18 cellular contexts compared by ENCODE assay signal in the genomic region with DNA sequence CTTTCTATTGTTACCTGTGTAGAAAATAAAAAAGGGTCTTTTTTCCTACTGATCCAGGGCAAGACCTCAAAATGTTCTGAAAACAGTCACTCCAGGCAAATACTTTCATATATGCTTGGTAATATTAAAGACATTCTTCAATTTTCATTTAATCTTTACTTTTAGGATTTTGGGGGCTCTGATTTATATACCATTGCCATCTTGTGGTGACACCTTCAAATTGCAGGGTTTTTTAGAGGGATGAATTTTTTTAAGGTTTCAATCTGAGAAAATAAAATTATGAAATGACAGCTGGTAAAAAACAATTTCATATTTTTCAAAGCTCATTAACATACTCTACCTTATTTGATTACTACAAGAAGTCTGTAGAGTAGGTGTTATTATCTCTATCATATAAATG. TPM values are rescaled to one million over a fixed set of nuclear protein-coding genes. Genes with fewer than 3 reads are reported as not detected.
DNase-seq lines count a peak whose midpoint lies in the region; ATAC-seq, FAIRE-seq and TF ChIP-seq lines count a peak whose summit lies in the region.
"Had no signal": no experiment of that assay in that cellular context is flagged by ENCODE, and none has a peak within 500 bp of the region (broad histone marks: within the 10 kb centered on the region; RNA-seq: fewer than 3 reads in every experiment).

No MANE protein-coding gene starts in this region.

- no peaks in the 10 kb centered on the region for H3K36me3 ChIP-seq in kidney epithelial cell (ENCODE audit: control insufficient read depth, insufficient read depth, low read length)
- H3K36me3 ChIP-seq: gastroesophageal sphincter had no signal

- no peak overlapping the region for H3K27ac Mint-ChIP-seq in activated naive CD4-positive, alpha-beta T cell treated with anti-CD3 and anti-CD28 coated beads for 36 hours
- H3K27ac Mint-ChIP-seq in mesothelial cell of epicardium, result no peak overlapping the region
- no peak overlapping the region for H3K27ac Mint-ChIP-seq in stimulated activated naive CD8-positive, alpha-beta T cell treated with anti-CD3 and anti-CD28 coated beads, Interleukin-15, amount 100 ng/mL, for 72 hours
- H3K27ac Mint-ChIP-seq: B cell had no signal

- no peak for FAIRE-seq in D721Med (lab: Jason Lieb, UNC)
- FAIRE-seq: TTC549 had no signal

- intact Hi-C loops in activated naive CD4-positive, alpha-beta T cell treated with anti-CD3 and anti-CD28 coated beads for 36 hours (cut with micrococcal nuclease), result no loop called here

- H3K27me3 Mint-ChIP-seq in activated naive CD4-positive, alpha-beta T cell treated with anti-CD3 and anti-CD28 coated beads for 36 hours (ENCODE audit: low read depth), result peaks cover 4% of the 10 kb centered on the region
- H3K27me3 Mint-ChIP-seq in mesothelial cell of epicardium (ENCODE audit: low read depth), result no peaks in the 10 kb centered on the region
- H3K27me3 Mint-ChIP-seq in stimulated activated naive CD8-positive, alpha-beta T cell treated with anti-CD3 and anti-CD28 coated beads, Interleukin-15, amount 100 ng/mL, for 72 hours, result no peaks in the 10 kb centered on the region

- no peaks in the 10 kb centered on the region for H3K4me1 Mint-ChIP-seq in activated naive CD4-positive, alpha-beta T cell treated with anti-CD3 and anti-CD28 coated beads for 36 hours (ENCODE audit: low read depth)
- H3K4me1 Mint-ChIP-seq in mesothelial cell of epicardium, result no peaks in the 10 kb centered on the region
- no peaks in the 10 kb centered on the region for H3K4me1 Mint-ChIP-seq in stimulated activated naive CD8-positive, alpha-beta T cell treated with anti-CD3 and anti-CD28 coated beads, Interleukin-15, amount 100 ng/mL, for 72 hours
- H3K4me1 Mint-ChIP-seq: B cell had no signal

- peaks cover 9% of the 10 kb centered on the region for H3K9me3 Mint-ChIP-seq in activated naive CD4-positive, alpha-beta T cell treated with anti-CD3 and anti-CD28 coated beads for 36 hours
- peaks cover 11% of the 10 kb centered on the region for H3K9me3 Mint-ChIP-seq in mesothelial cell of epicardium
- H3K9me3 Mint-ChIP-seq in stimulated activated naive CD8-positive, alpha-beta T cell treated with anti-CD3 and anti-CD28 coated beads, Interleukin-15, amount 100 ng/mL, for 72 hours, result peaks cover 4 to 16% of the 10 kb centered on the region in 2 donors

- CTCF ChIA-PET in activated naive CD4-positive, alpha-beta T cell treated with anti-CD3 and anti-CD28 coated beads for 36 hours (lab: Charles Lee), result interaction anchor here (0.6 kb wide), 1 partner anchor 576 kb away, joined by 3 read pairs; no protein-coding TSS in a partner anchor

- DNase-seq in D721Med (ENCODE audit: insufficient read length, low spot score) (no peak), kidney epithelial cell (ENCODE audit: low read depth) (no peak), mesothelial cell of epicardium (ENCODE audit: low spot score in 2 of 2, unreplicated experiment in 2 of 2) (no peak)
- no peak for DNase-seq in activated naive CD4-positive, alpha-beta T cell treated with anti-CD3 and anti-CD28 coated beads for 36 hours
- DNase-seq in stimulated activated naive CD8-positive, alpha-beta T cell treated with anti-CD3 and anti-CD28 coated beads, Interleukin-15, amount 100 ng/mL, for 72 hours, result no peak
- no peak for DNase-seq in activated CD4-positive, alpha-beta T cell treated with anti-CD3 and anti-CD28 coated beads for 48 hours
- DNase-seq: activated CD8-positive, alpha-beta memory T cell treated with anti-CD3 and anti-CD28 coated beads for 24 hours; activated effector memory CD4-positive, alpha-beta T cell treated with anti-CD3 and anti-CD28 coated beads, Interleukin-2, amount 50 U/mL, for 16 hours; effector CD4-positive, alpha-beta T cell; EL; islet precursor cell; NCI-H524; SIG-M5 had no signal

- no peaks in the 10 kb centered on the region for H3K27me3 ChIP-seq in kidney epithelial cell (ENCODE audit: control insufficient read depth, insufficient read depth, low read length)
- H3K27me3 ChIP-seq: gastroesophageal sphincter had no signal

- TF ChIP-seq EP300 in Ishikawa (IDR thresholded peaks at IDR 0.05; ENCODE audit: borderline replicate concordance), result no peak

- no peak overlapping the region for H3K4me3 Mint-ChIP-seq in activated naive CD4-positive, alpha-beta T cell treated with anti-CD3 and anti-CD28 coated beads for 36 hours
- no peak overlapping the region for H3K4me3 Mint-ChIP-seq in mesothelial cell of epicardium
- no peak overlapping the region for H3K4me3 Mint-ChIP-seq in stimulated activated naive CD8-positive, alpha-beta T cell treated with anti-CD3 and anti-CD28 coated beads, Interleukin-15, amount 100 ng/mL, for 72 hours
- H3K4me3 Mint-ChIP-seq: B cell had no signal

- TF ChIP-seq CTCF in D721Med (IDR thresholded peaks at IDR 0.05; ENCODE audit: insufficient read depth, missing control alignments) (peak; percentile 5), VCaP (conservative IDR thresholded peaks at IDR 0.05) (peak; percentile 57), kidney epithelial cell (IDR thresholded peaks at IDR 0.05; ENCODE audit: insufficient read depth, low read length, poor library complexity, severe bottlenecking) (peak; percentile 18), mesothelial cell of epicardium (IDR thresholded peaks at IDR 0.05; ENCODE audit: unreplicated experiment) (no peak)

- ATAC-seq in stimulated activated naive CD8-positive, alpha-beta T cell treated with anti-CD3 and anti-CD28 coated beads, Interleukin-15, amount 100 ng/mL, for 72 hours, result no peak
- ATAC-seq: gastroesophageal sphincter had no signal

- TF ChIP-seq RAD21 in Ishikawa (IDR thresholded peaks at IDR 0.05; ENCODE audit: low read depth), result peak; percentile 44

- H3K4me3 ChIP-seq in kidney epithelial cell (ENCODE audit: low read depth, low read length), result no peak overlapping the region
- H3K4me3 ChIP-seq: gastroesophageal sphincter had no signal

- no peak overlapping the region for H3K27ac ChIP-seq in VCaP
- H3K27ac ChIP-seq: gastroesophageal sphincter had no signal

- no peaks in the 10 kb centered on the region for H3K36me3 Mint-ChIP-seq in activated naive CD4-positive, alpha-beta T cell treated with anti-CD3 and anti-CD28 coated beads for 36 hours (ENCODE audit: low read depth)
- peaks cover 2% of the 10 kb centered on the region for H3K36me3 Mint-ChIP-seq in mesothelial cell of epicardium

TF ChIP-seq in Ishikawa, 13 proteins besides CTCF, POLR2A, EP300 and RAD21:
- TF ChIP-seq CREB1 (IDR thresholded peaks at IDR 0.05; ENCODE audit: low read depth) (no peak), CEBPB (IDR thresholded peaks at IDR 0.05) (no peak), EGR1 (IDR thresholded peaks at IDR 0.05) (no peak), NFIC (IDR thresholded peaks at IDR 0.05) (no peak), FOXM1 (IDR thresholded peaks at IDR 0.05; ENCODE audit: borderline replicate concordance, low read depth) (no peak), TEAD4 (IDR thresholded peaks at IDR 0.05) (no peak), TCF12 (IDR thresholded peaks at IDR 0.05; ENCODE audit: low read depth) (no peak), ZBTB7A (IDR thresholded peaks at IDR 0.05; ENCODE audit: low read depth) (no peak), YY1 (IDR thresholded peaks at IDR 0.05; ENCODE audit: low read depth) (no peak), TAF1 (IDR thresholded peaks at IDR 0.05; ENCODE audit: low read depth) (no peak)
- TF ChIP-seq, protein P1, sequence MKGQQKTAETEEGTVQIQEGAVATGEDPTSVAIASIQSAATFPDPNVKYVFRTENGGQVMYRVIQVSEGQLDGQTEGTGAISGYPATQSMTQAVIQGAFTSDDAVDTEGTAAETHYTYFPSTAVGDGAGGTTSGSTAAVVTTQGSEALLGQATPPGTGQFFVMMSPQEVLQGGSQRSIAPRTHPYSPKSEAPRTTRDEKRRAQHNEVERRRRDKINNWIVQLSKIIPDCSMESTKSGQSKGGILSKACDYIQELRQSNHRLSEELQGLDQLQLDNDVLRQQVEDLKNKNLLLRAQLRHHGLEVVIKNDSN (IDR thresholded peaks at IDR 0.05), result no peak
- TF ChIP-seq, protein P2, sequence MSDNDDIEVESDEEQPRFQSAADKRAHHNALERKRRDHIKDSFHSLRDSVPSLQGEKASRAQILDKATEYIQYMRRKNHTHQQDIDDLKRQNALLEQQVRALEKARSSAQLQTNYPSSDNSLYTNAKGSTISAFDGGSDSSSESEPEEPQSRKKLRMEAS (IDR thresholded peaks at IDR 0.05), result no peak
- TF ChIP-seq, protein P3, sequence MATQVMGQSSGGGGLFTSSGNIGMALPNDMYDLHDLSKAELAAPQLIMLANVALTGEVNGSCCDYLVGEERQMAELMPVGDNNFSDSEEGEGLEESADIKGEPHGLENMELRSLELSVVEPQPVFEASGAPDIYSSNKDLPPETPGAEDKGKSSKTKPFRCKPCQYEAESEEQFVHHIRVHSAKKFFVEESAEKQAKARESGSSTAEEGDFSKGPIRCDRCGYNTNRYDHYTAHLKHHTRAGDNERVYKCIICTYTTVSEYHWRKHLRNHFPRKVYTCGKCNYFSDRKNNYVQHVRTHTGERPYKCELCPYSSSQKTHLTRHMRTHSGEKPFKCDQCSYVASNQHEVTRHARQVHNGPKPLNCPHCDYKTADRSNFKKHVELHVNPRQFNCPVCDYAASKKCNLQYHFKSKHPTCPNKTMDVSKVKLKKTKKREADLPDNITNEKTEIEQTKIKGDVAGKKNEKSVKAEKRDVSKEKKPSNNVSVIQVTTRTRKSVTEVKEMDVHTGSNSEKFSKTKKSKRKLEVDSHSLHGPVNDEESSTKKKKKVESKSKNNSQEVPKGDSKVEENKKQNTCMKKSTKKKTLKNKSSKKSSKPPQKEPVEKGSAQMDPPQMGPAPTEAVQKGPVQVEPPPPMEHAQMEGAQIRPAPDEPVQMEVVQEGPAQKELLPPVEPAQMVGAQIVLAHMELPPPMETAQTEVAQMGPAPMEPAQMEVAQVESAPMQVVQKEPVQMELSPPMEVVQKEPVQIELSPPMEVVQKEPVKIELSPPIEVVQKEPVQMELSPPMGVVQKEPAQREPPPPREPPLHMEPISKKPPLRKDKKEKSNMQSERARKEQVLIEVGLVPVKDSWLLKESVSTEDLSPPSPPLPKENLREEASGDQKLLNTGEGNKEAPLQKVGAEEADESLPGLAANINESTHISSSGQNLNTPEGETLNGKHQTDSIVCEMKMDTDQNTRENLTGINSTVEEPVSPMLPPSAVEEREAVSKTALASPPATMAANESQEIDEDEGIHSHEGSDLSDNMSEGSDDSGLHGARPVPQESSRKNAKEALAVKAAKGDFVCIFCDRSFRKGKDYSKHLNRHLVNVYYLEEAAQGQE (IDR thresholded peaks at IDR 0.05; ENCODE audit: low read depth), result no peak

RNA-seq across cellular contexts. Expression of a gene that starts 26.8 kb away (rescaled TPM):
- 3.1 and 6.0 TPM in 2 replicates for total RNA-seq in kidney epithelial cell
- not detected for total RNA-seq in activated naive CD4-positive, alpha-beta T cell treated with anti-CD3 and anti-CD28 coated beads for 36 hours
- total RNA-seq in mesothelial cell of epicardium, result 6.1 to 6.3 TPM (median 6.1 TPM) in 3 replicates
- total RNA-seq: B cell had no signal
